ENCODE assay signal across 7 cellular contexts in the genomic region with DNA sequence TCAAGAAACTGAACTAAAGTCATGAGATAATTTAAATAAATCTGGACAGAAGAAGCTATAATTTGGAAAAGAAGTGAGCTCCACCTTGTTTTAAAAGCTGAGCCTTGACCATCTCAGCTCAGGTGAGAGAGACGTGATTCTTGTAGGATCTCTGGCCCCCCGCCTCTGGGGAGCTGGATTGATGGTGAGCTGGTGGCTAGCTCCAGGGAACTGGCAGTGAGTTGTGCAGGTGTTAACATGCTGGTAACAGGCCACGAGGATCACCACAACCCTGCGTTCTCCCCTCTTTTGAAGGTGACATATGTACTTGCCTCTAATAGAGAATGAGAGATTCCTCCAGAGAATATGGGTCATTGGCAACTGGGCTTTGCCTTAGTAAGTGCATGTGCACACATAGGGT.
"Had no signal": no experiment of that assay in that cellular context is flagged by ENCODE, and none has a peak within 500 bp of the region (broad histone marks: within the 10 kb centered on the region; RNA-seq: fewer than 3 reads in every experiment).

No MANE protein-coding gene starts in this region.

- FAIRE-seq: G401.6, GM12878, GM12891, GM12892, GM18507 had no signal

- H3K4me3 ChIP-seq: GM12878 had no signal

- DNase-seq: GDM1, GF-D8 had no signal

- ATAC-seq: GM12878 had no signal
